Comparison of ENCODE assay signal across 14 cellular contexts in genomic region chr18:34738173-34738894, GRCh38. TPM values are rescaled to one million over a fixed set of nuclear protein-coding genes. Genes with fewer than 3 reads are reported as not detected.
DNase-seq lines count a peak whose midpoint lies in the region; ATAC-seq and TF ChIP-seq lines count a peak whose summit lies in the region.
"Had no signal": no experiment of that assay in that cellular context is flagged by ENCODE, and none has a peak within 500 bp of the region (broad histone marks: within the 10 kb centered on the region; RNA-seq: fewer than 3 reads in every experiment).

No MANE protein-coding gene starts in this region.

- no peak for TF ChIP-seq CTCF in mesothelial cell of epicardium (IDR thresholded peaks at IDR 0.05; ENCODE audit: unreplicated experiment)

- in situ Hi-C loops in Caki2 (cut with HindIII; ENCODE audit: low pct_unique_long_range_greater_than_20kb, low sequenced_read_pairs), result no loop called here

- no peaks in the 10 kb centered on the region for H3K27me3 Mint-ChIP-seq in mesothelial cell of epicardium (ENCODE audit: low read depth)
- H3K27me3 Mint-ChIP-seq in activated T-cell treated with anti-CD3 and anti-CD28 coated beads, Interleukin-2, amount 50 U/mL, for 72 hours (ENCODE audit: low read depth), result no peaks in the 10 kb centered on the region
- H3K27me3 Mint-ChIP-seq: dendritic cell treated with granulocyte-macrophage colony-stimulating factor and Interleukin-4, amounts not matched to agents 40 ng/mL and 50 ng/mL, for 4 days had no signal

- DNase-seq in Caki2 (ENCODE audit: low read depth) (peak; percentile 62), NCI-H748 (lab: John Stamatoyannopoulos, UW; ENCODE audit: unreplicated experiment) (peak; percentile 69), epithelial cell of prostate (ENCODE audit: low read depth, low spot score) (peak; percentile 6), mesothelial cell of epicardium (ENCODE audit: low spot score in 2 of 2, unreplicated experiment in 2 of 2) (peak in 1 of 2 experiments; percentile 41), NCI-H226 (no peak), AG20443 (ENCODE audit: low spot score) (no peak), NCI-H2107 treated with DMSO at 0.1 percent for 48 hours (lab: John Stamatoyannopoulos, UW; ENCODE audit: unreplicated experiment) (no peak)
- no peak for DNase-seq in activated T-cell treated with anti-CD3 and anti-CD28 coated beads, Interleukin-2, amount 50 U/mL, for 72 hours
- DNase-seq: activated CD8-positive, alpha-beta memory T cell treated with anti-CD3 and anti-CD28 coated beads, Interleukin-2, amount 50 U/mL, for 48 hours; CD4-positive, alpha-beta memory T cell; H7; left colon; right lobe of liver had no signal

- ATAC-seq in activated T-cell treated with anti-CD3 and anti-CD28 coated beads, Interleukin-2, amount 50 U/mL, for 72 hours (replicated peaks in 1 of 2), result no peak
- ATAC-seq: left colon had no signal

- peak overlapping the region; percentile 86 for H3K27ac Mint-ChIP-seq in mesothelial cell of epicardium
- no peak overlapping the region for H3K27ac Mint-ChIP-seq in activated T-cell treated with anti-CD3 and anti-CD28 coated beads, Interleukin-2, amount 50 U/mL, for 72 hours
- H3K27ac Mint-ChIP-seq: CD4-positive, alpha-beta memory T cell; dendritic cell treated with granulocyte-macrophage colony-stimulating factor and Interleukin-4, amounts not matched to agents 40 ng/mL and 50 ng/mL, for 4 days had no signal

- H3K27ac ChIP-seq in epithelial cell of prostate, result no peak overlapping the region
- H3K27ac ChIP-seq: right lobe of liver had no signal

- no peak overlapping the region for H3K4me3 Mint-ChIP-seq in mesothelial cell of epicardium
- no peak overlapping the region for H3K4me3 Mint-ChIP-seq in activated T-cell treated with anti-CD3 and anti-CD28 coated beads, Interleukin-2, amount 50 U/mL, for 72 hours
- H3K4me3 Mint-ChIP-seq: CD4-positive, alpha-beta memory T cell; dendritic cell treated with granulocyte-macrophage colony-stimulating factor and Interleukin-4, amounts not matched to agents 40 ng/mL and 50 ng/mL, for 4 days had no signal

- H3K36me3 Mint-ChIP-seq in mesothelial cell of epicardium, result no peaks in the 10 kb centered on the region
- H3K36me3 Mint-ChIP-seq in activated T-cell treated with anti-CD3 and anti-CD28 coated beads, Interleukin-2, amount 50 U/mL, for 72 hours (ENCODE audit: insufficient read depth in 2 of 2), result no peaks in the 10 kb centered on the region
- H3K36me3 Mint-ChIP-seq: CD4-positive, alpha-beta memory T cell had no signal

- peaks cover 17% of the 10 kb centered on the region for H3K4me1 Mint-ChIP-seq in mesothelial cell of epicardium
- no peaks in the 10 kb centered on the region for H3K4me1 Mint-ChIP-seq in activated T-cell treated with anti-CD3 and anti-CD28 coated beads, Interleukin-2, amount 50 U/mL, for 72 hours (ENCODE audit: low read depth)
- H3K4me1 Mint-ChIP-seq: CD4-positive, alpha-beta memory T cell had no signal

- H3K9me3 Mint-ChIP-seq in mesothelial cell of epicardium, result no peaks in the 10 kb centered on the region
- no peaks in the 10 kb centered on the region for H3K9me3 Mint-ChIP-seq in activated T-cell treated with anti-CD3 and anti-CD28 coated beads, Interleukin-2, amount 50 U/mL, for 72 hours
- H3K9me3 Mint-ChIP-seq: dendritic cell treated with granulocyte-macrophage colony-stimulating factor and Interleukin-4, amounts not matched to agents 40 ng/mL and 50 ng/mL, for 4 days had no signal

RNA-seq across cellular contexts. Expression of gene DTNA, which starts 28.2 kb away (rescaled TPM):
- 0.14 and 0.34 TPM in 2 replicates for total RNA-seq in Caki2 (2014; rRNA removed; shearing (Covaris generic); ENCODE audit: low replicate concordance)
- total RNA-seq in mesothelial cell of epicardium, result 8.4 to 10.9 TPM (median 10.1 TPM) in 3 replicates
- total RNA-seq in activated T-cell treated with anti-CD3 and anti-CD28 coated beads, Interleukin-2, amount 50 U/mL, for 72 hours, result under 1 TPM; 0.56 to 0.84 TPM

Comparison
In these comparisons a context has a peak if more than half of its experiments do, and no peak if none do; other contexts are left out.
1. DNase-seq: peak in Caki2 (single experiment), NCI-H748 (single experiment) and epithelial cell of prostate (single experiment); none in NCI-H226 (single experiment), activated T-cell treated with anti-CD3 and anti-CD28 coated beads, Interleukin-2, amount 50 U/mL, for 72 hours (0 of 2), AG20443 (single experiment) and NCI-H2107 treated with DMSO at 0.1 percent for 48 hours (single experiment).